Comparison of ENCODE assay signal across 20 cellular contexts in the genomic region with DNA sequence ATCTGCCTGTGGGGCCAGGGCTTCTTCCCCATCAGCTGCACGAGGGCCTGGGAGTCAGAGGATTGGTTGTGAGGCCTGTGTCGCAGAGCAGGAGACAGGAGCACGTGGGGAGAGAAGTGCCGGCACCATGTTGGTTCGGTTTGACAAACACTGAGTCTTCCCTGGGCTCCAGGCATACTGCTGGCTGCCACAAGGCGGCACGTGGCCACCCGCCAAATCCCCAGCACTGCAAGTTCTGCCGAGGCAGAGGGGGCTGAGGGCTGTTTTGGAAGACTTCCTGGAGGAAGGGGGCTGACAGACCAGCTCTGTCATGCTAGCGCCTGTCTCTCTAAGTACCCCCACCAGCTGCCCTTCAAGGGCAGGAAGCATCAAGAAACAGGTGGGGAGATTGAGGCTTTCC. TPM values are rescaled to one million over a fixed set of nuclear protein-coding genes. Genes with fewer than 3 reads are reported as not detected.
DNase-seq lines count a peak whose midpoint lies in the region; ATAC-seq, FAIRE-seq and TF ChIP-seq lines count a peak whose summit lies in the region.
"Had no signal": no experiment of that assay in that cellular context is flagged by ENCODE, and none has a peak within 500 bp of the region (broad histone marks: within the 10 kb centered on the region; RNA-seq: fewer than 3 reads in every experiment).

No MANE protein-coding gene starts in this region.

- ATAC-seq in DND-41 (ENCODE audit: insufficient read depth, low read depth) (no peak), PC-3 (no peak), HG03460 (IDR thresholded peaks at IDR 0.05; ENCODE audit: unreplicated experiment) (no peak)
- ATAC-seq: naive thymus-derived CD8-positive, alpha-beta T cell; pancreas; upper lobe of right lung had no signal

- H3K9me1 ChIP-seq in endothelial cell of umbilical vein (replicated peaks; ENCODE audit: control insufficient read depth, extremely low read depth, insufficient read depth, low read length) = no peaks in the 10 kb centered on the region

- TF ChIP-seq CTCF in AG04449 (IDR thresholded peaks at IDR 0.05; ENCODE audit: insufficient read depth, low read length, missing control alignments) (peak; percentile 39), DND-41 (IDR thresholded peaks at IDR 0.05; ENCODE audit: borderline replicate concordance, extremely low read depth, low read length, poor library complexity, severe bottlenecking) (peak; percentile 22), PC-3 (conservative IDR thresholded peaks at IDR 0.05; ENCODE audit: low read depth, low read length) (peak; percentile 45; the same call in 1 of the 2 replicates), endothelial cell of umbilical vein (IDR thresholded peaks at IDR 0.05; ENCODE audit: extremely low read depth in 1 of 2, insufficient read depth in 1 of 2, low read depth in 1 of 2, low read length in 2 of 2) (peak; percentile 4 to 20)

- FAIRE-seq in endothelial cell of umbilical vein (lab: Jason Lieb, UNC) = no peak
- FAIRE-seq: keratinocyte, pancreas had no signal

- H3K9ac ChIP-seq in DND-41 (ENCODE audit: low read depth, low read length) (no peak overlapping the region), PC-3 (ENCODE audit: low read length) (no peak overlapping the region), endothelial cell of umbilical vein (replicated peaks; ENCODE audit: extremely low read depth, insufficient read depth, low read length) (no peak overlapping the region)

- BruUV-seq in PC-3 (replicated peaks; lab: Mats Ljungman, UMichigan) (no TSS peak), endothelial cell of umbilical vein (replicated peaks; lab: Mats Ljungman, UMichigan) (no TSS peak)

- H3K4me2 ChIP-seq in DND-41 (ENCODE audit: insufficient read depth, low read length) = no peak overlapping the region
- H3K4me2 ChIP-seq in PC-3 (ENCODE audit: low read length) = no peak overlapping the region
- H3K4me2 ChIP-seq in endothelial cell of umbilical vein (ENCODE audit: insufficient read depth, low read length) = no peak overlapping the region
- H3K4me2 ChIP-seq: BLaER1 treated with 17β-estradiol and CSF1 and Interleukin-3, amounts not matched to agents 10 nM and 100 nM had no signal

- H3K4me3 ChIP-seq in AG04449 (ENCODE audit: low read depth, low read length) = no peak overlapping the region
- no peak overlapping the region for H3K4me3 ChIP-seq in DND-41 (ENCODE audit: low read depth in 1 of 2, low read length in 2 of 2)
- H3K4me3 ChIP-seq in PC-3 (ENCODE audit: low read length) = no peak overlapping the region
- H3K4me3 ChIP-seq in endothelial cell of umbilical vein (replicated peaks in 1 of 3; ENCODE audit: insufficient read depth in 1 of 3, low read depth in 1 of 3, low read length in 3 of 3) = no peak overlapping the region
- H3K4me3 ChIP-seq: BLaER1 treated with 17β-estradiol and CSF1 and Interleukin-3, amounts not matched to agents 10 nM and 100 nM; pancreas; SK-N-MC; upper lobe of right lung had no signal

- peaks cover 8% of the 10 kb centered on the region for H3K4me1 ChIP-seq in DND-41 (ENCODE audit: insufficient read depth, low read length)
- no peaks in the 10 kb centered on the region for H3K4me1 ChIP-seq in PC-3 (ENCODE audit: insufficient read depth, low read length)
- no peaks in the 10 kb centered on the region for H3K4me1 ChIP-seq in endothelial cell of umbilical vein (ENCODE audit: control insufficient read depth, extremely low read depth, insufficient read depth, low read length)
- H3K4me1 ChIP-seq: pancreas, upper lobe of right lung had no signal

- POLR2A ChIA-PET in AG04449 (lab: Yijun Ruan, JAX) = no interaction called here
- POLR2A ChIA-PET in PC-3 (lab: Charles Lee; ENCODE audit: unreplicated experiment) = no interaction called here
- POLR2A ChIA-PET in endothelial cell of umbilical vein (lab: Charles Lee) = no interaction called here

- H4K20me1 ChIP-seq in DND-41 (ENCODE audit: insufficient read depth, low read length) (no peaks in the 10 kb centered on the region), PC-3 (ENCODE audit: low read length) (no peaks in the 10 kb centered on the region), endothelial cell of umbilical vein (replicated peaks; ENCODE audit: control insufficient read depth, extremely low read depth, insufficient read depth, low read length) (no peaks in the 10 kb centered on the region)

- H3K27me3 ChIP-seq in DND-41 (ENCODE audit: insufficient read depth, low read length, poor library complexity) (no peaks in the 10 kb centered on the region), PC-3 (ENCODE audit: low read length) (peaks cover 23% of the 10 kb centered on the region), endothelial cell of umbilical vein (ENCODE audit: control insufficient read depth in 2 of 2, insufficient read depth in 2 of 2, low read length in 2 of 2) (peaks cover 0 to 4% of the 10 kb centered on the region in 2 experiments)
- H3K27me3 ChIP-seq: BLaER1 treated with 17β-estradiol and CSF1 and Interleukin-3, amounts not matched to agents 10 nM and 100 nM; pancreas had no signal

- no peak for DNase-seq in AG04449 (ENCODE audit: low read depth, low spot score)
- no peak for DNase-seq in DND-41
- peak; percentile 20 for DNase-seq in PC-3
- no peak for DNase-seq in endothelial cell of umbilical vein (ENCODE audit: low read depth, low spot score)
- DNase-seq in H4 (ENCODE audit: low spot score) = no peak
- no peak for DNase-seq in glomerular visceral epithelial cell (ENCODE audit: extremely low spot score)
- no peak for DNase-seq in mucosa of gallbladder (ENCODE audit: low spot score)
- DNase-seq: activated CD4-positive, alpha-beta T cell treated with anti-CD3 and anti-CD28 coated beads, Interleukin-2, amount 50 U/mL, for 1 hour; activated gamma-delta T cell treated with Interleukin-2 at 50 U/mL for 16 hours; naive thymus-derived CD8-positive, alpha-beta T cell; NCI-H1048; NCI-H2081; NCI-H526 treated with DMSO at 0.1 percent for 48 hours; pancreas; upper lobe of right lung had no signal

- dilution Hi-C loops in endothelial cell of umbilical vein (cut with MboI; ENCODE audit: extremely low pct_ligation_motif_present, low sequenced_read_pairs) = no loop called here

- CTCF ChIA-PET in AG04449 (lab: Yijun Ruan, JAX) = interaction anchor here (1.0 to 2.9 kb wide), 5 partner anchors 11 to 212 kb away, joined by 3 to 15 read pairs (median 4); partner anchors contain the start of gene CLEC11A
- CTCF ChIA-PET in PC-3 (lab: Charles Lee) = no interaction called here
- CTCF ChIA-PET in endothelial cell of umbilical vein (lab: Charles Lee) = interaction anchor here (1.0 to 1.4 kb wide), 3 partner anchors 12 to 40 kb away, joined by 3 to 6 read pairs (median 3); no protein-coding TSS in a partner anchor

- H3K79me2 ChIP-seq in DND-41 (ENCODE audit: insufficient read depth, low read length) = no peaks in the 10 kb centered on the region
- no peaks in the 10 kb centered on the region for H3K79me2 ChIP-seq in PC-3 (ENCODE audit: low read length)
- H3K79me2 ChIP-seq in endothelial cell of umbilical vein (ENCODE audit: control insufficient read depth, insufficient read depth, low read length) = no peaks in the 10 kb centered on the region

- no peak for TF ChIP-seq POLR2A in endothelial cell of umbilical vein (IDR thresholded peaks at IDR 0.05; ENCODE audit: low read depth, low read length)

- H3K36me3 ChIP-seq in DND-41 (ENCODE audit: insufficient read depth, low read length) (no peaks in the 10 kb centered on the region), PC-3 (ENCODE audit: low read depth, low read length) (no peaks in the 10 kb centered on the region), endothelial cell of umbilical vein (ENCODE audit: control insufficient read depth in 2 of 2, extremely low read depth in 1 of 2, insufficient read depth in 2 of 2, low read length in 2 of 2) (no peaks in the 10 kb centered on the region)
- H3K36me3 ChIP-seq: pancreas, upper lobe of right lung had no signal

- H3F3A ChIP-seq in PC-3 (ENCODE audit: low read length, unreplicated experiment) = no peaks in the 10 kb centered on the region

- no peaks in the 10 kb centered on the region for H3K9me3 ChIP-seq in DND-41 (ENCODE audit: insufficient read depth, low read length, severe bottlenecking)
- H3K9me3 ChIP-seq in PC-3 (ENCODE audit: low read length) = no peaks in the 10 kb centered on the region
- H3K9me3 ChIP-seq in endothelial cell of umbilical vein (replicated peaks; ENCODE audit: control insufficient read depth, insufficient read depth, low read length) = no peaks in the 10 kb centered on the region
- H3K9me3 ChIP-seq: BLaER1 treated with 17β-estradiol and CSF1 and Interleukin-3, amounts not matched to agents 10 nM and 100 nM; pancreas; upper lobe of right lung had no signal

- no peak overlapping the region for H2AFZ ChIP-seq in DND-41 (ENCODE audit: low read depth, low read length)
- H2AFZ ChIP-seq in PC-3 (ENCODE audit: low read length) = 0 out of 2 replicates have a peak overlapping the region, but pooled peaks have one; percentile 13
- H2AFZ ChIP-seq in endothelial cell of umbilical vein (ENCODE audit: low read depth, low read length) = no peak overlapping the region

- H3K27ac ChIP-seq in DND-41 (ENCODE audit: low read length) (no peak overlapping the region), PC-3 (ENCODE audit: low read length) (no peak overlapping the region), endothelial cell of umbilical vein (ENCODE audit: insufficient read depth, low read depth, low read length) (no peak overlapping the region)
- H3K27ac ChIP-seq: BLaER1 treated with 17β-estradiol and CSF1 and Interleukin-3, amounts not matched to agents 10 nM and 100 nM; HL-60; pancreas; SK-N-MC; upper lobe of right lung had no signal

- intact Hi-C loops in PC-3 (cut with micrococcal nuclease) = no loop called here
- intact Hi-C loops in endothelial cell of umbilical vein (cut with micrococcal nuclease) = no loop called here

- no peaks in the 10 kb centered on the region for H3K9me2 ChIP-seq in PC-3 (replicated peaks; ENCODE audit: low read length)

RNA-seq across cellular contexts. Expression of gene SHANK1, which starts 9.5 kb away (rescaled TPM):
- total RNA-seq in PC-3 (2014; rRNA removed) = 0.12 and 0.47 TPM in 2 replicates
- total RNA-seq in endothelial cell of umbilical vein = 1.2 and 1.9 TPM in 2 replicates
- 0.60 and 0.66 TPM in 2 replicates for polyA plus RNA-seq in endothelial cell of umbilical vein
- polyA plus RNA-seq in endothelial cell of umbilical vein (2011; cell fraction: cytosol; rRNA removed) = 0.27 and 0.38 TPM in 2 replicates
- polyA plus RNA-seq in endothelial cell of umbilical vein (2011; cell fraction: nucleus; rRNA removed) = 3.5 and 4.2 TPM in 2 replicates
- 2.0 and 2.5 TPM in 2 replicates for polyA plus RNA-seq in endothelial cell of umbilical vein (2012)
- 0.25 and 4.7 TPM in 2 replicates for polyA minus RNA-seq in endothelial cell of umbilical vein
- polyA minus RNA-seq in endothelial cell of umbilical vein (2011; cell fraction: cytosol; rRNA and poly(A)+ RNA removed) = not detected
- polyA minus RNA-seq in endothelial cell of umbilical vein (2011; cell fraction: nucleus; rRNA and poly(A)+ RNA removed) = 1.4 and 1.7 TPM in 2 replicates
- 0.68 and 2.2 TPM in 2 replicates for total RNA-seq in H4 (2014; rRNA removed; shearing (Covaris generic))
- 1.1 TPM for total RNA-seq in mucosa of gallbladder

RNA-seq across cellular contexts. Expression of gene CLEC11A, which starts 13.1 kb away (rescaled TPM):
- total RNA-seq in PC-3 (2014; rRNA removed) = 2.3 and 2.4 TPM in 2 replicates
- total RNA-seq in endothelial cell of umbilical vein = 10.4 and 13.3 TPM in 2 replicates
- 30.1 and 37.2 TPM in 2 replicates for polyA plus RNA-seq in endothelial cell of umbilical vein
- polyA plus RNA-seq in endothelial cell of umbilical vein (2011; cell fraction: cytosol; rRNA removed) = 11.2 and 17.3 TPM in 2 replicates
- polyA plus RNA-seq in endothelial cell of umbilical vein (2011; cell fraction: nucleus; rRNA removed) = 15.5 and 18.9 TPM in 2 replicates
- polyA plus RNA-seq in endothelial cell of umbilical vein (2012) = 26.1 and 56.4 TPM in 2 replicates
- polyA minus RNA-seq in endothelial cell of umbilical vein = 2.1 and 2.9 TPM in 2 replicates
- polyA minus RNA-seq in endothelial cell of umbilical vein (2011; cell fraction: cytosol; rRNA and poly(A)+ RNA removed) = not detected
- 2.5 and 3.4 TPM in 2 replicates for polyA minus RNA-seq in endothelial cell of umbilical vein (2011; cell fraction: nucleus; rRNA and poly(A)+ RNA removed)
- 0.45 and 4.6 TPM in 2 replicates for total RNA-seq in H4 (2014; rRNA removed; shearing (Covaris generic))
- total RNA-seq in mucosa of gallbladder = 15.1 TPM
